In genomic region chr15:92326236-92326635, GRCh38 we compare ENCODE assay signal across 14 cellular contexts.
DNase-seq lines count a peak whose midpoint lies in the region; TF ChIP-seq lines count a peak whose summit lies in the region.
"Had no signal": no experiment of that assay in that cellular context is flagged by ENCODE, and none has a peak within 500 bp of the region (broad histone marks: within the 10 kb centered on the region; RNA-seq: fewer than 3 reads in every experiment).

No MANE protein-coding gene starts in this region.

- DNase-seq in BE2C, result peak; percentile 30
- peak; percentile 29 for DNase-seq in left ventricle myocardium inferior
- no peak for DNase-seq in neural progenitor cell (ENCODE audit: low spot score)
- no peak for DNase-seq in NCI-H510A treated with DMSO at 0.1 percent for 48 hours (lab: John Stamatoyannopoulos, UW)
- DNase-seq in tibial artery, result no peak
- no peak for DNase-seq in activated CD4-positive, alpha-beta T cell treated with anti-CD3 and anti-CD28 coated beads for 48 hours
- DNase-seq: Caco-2; CD8-positive, alpha-beta memory T cell; DND-41; GF-D8; HCEC 1CT; HFFc6 had no signal

- H3K27me3 Mint-ChIP-seq in neural progenitor cell (ENCODE audit: insufficient read depth, low read depth), result peaks cover 10% of the 10 kb centered on the region
- H3K27me3 Mint-ChIP-seq: B cell had no signal

- H3K4me2 ChIP-seq in BLaER1 treated with 17β-estradiol and CSF1 and Interleukin-3, amounts not matched to agents 10 nM and 100 nM, result peak overlapping the region in 7 of 11 experiments; percentile 3 to 54 (median 38); a peak in 10 of 22 replicates
- H3K4me2 ChIP-seq in neural progenitor cell, result peak overlapping the region; percentile 38

- H3F3A ChIP-seq in neural progenitor cell (ENCODE audit: low read depth), result peaks cover 16% of the 10 kb centered on the region

- no peak overlapping the region for H3K9ac ChIP-seq in BLaER1 treated with 17β-estradiol and CSF1 and Interleukin-3, amounts not matched to agents 10 nM and 100 nM
- H3K9ac ChIP-seq in neural progenitor cell, result no peak overlapping the region

- no peak overlapping the region for H3K27ac ChIP-seq in BLaER1 treated with 17β-estradiol and CSF1 and Interleukin-3, amounts not matched to agents 10 nM and 100 nM
- H3K27ac ChIP-seq in left ventricle myocardium inferior (replicated peaks) (no peak overlapping the region), neural progenitor cell (no peak overlapping the region), tibial artery (no peak overlapping the region)

- H3K36me3 ChIP-seq in BE2C, result no peaks in the 10 kb centered on the region
- no peaks in the 10 kb centered on the region for H3K36me3 ChIP-seq in BLaER1 treated with 17β-estradiol and CSF1 and Interleukin-3, amounts not matched to agents 10 nM and 100 nM
- H3K36me3 ChIP-seq in left ventricle myocardium inferior, result no peaks in the 10 kb centered on the region
- no peaks in the 10 kb centered on the region for H3K36me3 ChIP-seq in neural progenitor cell
- H3K36me3 ChIP-seq in tibial artery, result no peaks in the 10 kb centered on the region

- H3K36me3 Mint-ChIP-seq in neural progenitor cell, result no peaks in the 10 kb centered on the region
- H3K36me3 Mint-ChIP-seq: CD8-positive, alpha-beta memory T cell had no signal

- H4K20me1 ChIP-seq in BLaER1 treated with 17β-estradiol and CSF1 and Interleukin-3, amounts not matched to agents 10 nM and 100 nM, result no peaks in the 10 kb centered on the region
- H4K20me1 ChIP-seq in neural progenitor cell (ENCODE audit: low read depth), result no peaks in the 10 kb centered on the region

- intact Hi-C loops in left ventricle myocardium inferior (cut with micrococcal nuclease) (no loop called here), tibial artery (cut with DNase I; ENCODE audit: low total_unique reads) (loop anchor here (10.0 kb wide), 1 partner anchor 61 kb away; no protein-coding TSS in a partner anchor)

- H3K4me1 ChIP-seq in BE2C, result peaks cover 5% of the 10 kb centered on the region
- H3K4me1 ChIP-seq in BLaER1 treated with 17β-estradiol and CSF1 and Interleukin-3, amounts not matched to agents 10 nM and 100 nM, result peaks cover 0 to 9% (median 8%) of the 10 kb centered on the region in 10 experiments; a peak in 13 of 20 replicates
- H3K4me1 ChIP-seq in left ventricle myocardium inferior, result peaks cover 18% of the 10 kb centered on the region
- peaks cover 32% of the 10 kb centered on the region for H3K4me1 ChIP-seq in neural progenitor cell
- peaks cover 0 to 4% (median 0%) of the 10 kb centered on the region in 4 donors for H3K4me1 ChIP-seq in tibial artery
- H3K4me1 ChIP-seq: Caco-2 had no signal

- peaks cover 1% of the 10 kb centered on the region for H3K9me3 Mint-ChIP-seq in neural progenitor cell

- H2AFZ ChIP-seq in neural progenitor cell (replicated peaks), result no peak overlapping the region

- no peak overlapping the region for H3K4me3 Mint-ChIP-seq in neural progenitor cell
- H3K4me3 Mint-ChIP-seq: B cell, HFFc6 had no signal

- H3K79me2 ChIP-seq in neural progenitor cell (ENCODE audit: low read depth), result no peaks in the 10 kb centered on the region

- H3K27me3 ChIP-seq in BE2C, result no peaks in the 10 kb centered on the region
- no peaks in the 10 kb centered on the region for H3K27me3 ChIP-seq in BLaER1 treated with 17β-estradiol and CSF1 and Interleukin-3, amounts not matched to agents 10 nM and 100 nM
- H3K27me3 ChIP-seq in left ventricle myocardium inferior (ENCODE audit: low read depth), result no peaks in the 10 kb centered on the region
- H3K27me3 ChIP-seq in neural progenitor cell, result no peaks in the 10 kb centered on the region
- H3K27me3 ChIP-seq in tibial artery, result peaks cover 0 to 3% of the 10 kb centered on the region in 2 donors

- H3K27ac Mint-ChIP-seq in neural progenitor cell, result no peak overlapping the region
- H3K27ac Mint-ChIP-seq: B cell; CD8-positive, alpha-beta memory T cell; HFFc6 had no signal

- H3K4me1 Mint-ChIP-seq in neural progenitor cell, result peaks cover 29% of the 10 kb centered on the region
- H3K4me1 Mint-ChIP-seq: B cell; CD8-positive, alpha-beta memory T cell had no signal

- TF ChIP-seq CTCF in BE2C (IDR thresholded peaks at IDR 0.05; ENCODE audit: low read depth, low read length) (no peak), left ventricle myocardium inferior (IDR thresholded peaks at IDR 0.05; ENCODE audit: borderline replicate concordance) (no peak), neural progenitor cell (IDR thresholded peaks at IDR 0.05) (no peak), tibial artery (IDR thresholded peaks at IDR 0.05) (no peak)

- H3K4me3 ChIP-seq in BE2C (ENCODE audit: low read depth, low read length) (no peak overlapping the region), left ventricle myocardium inferior (no peak overlapping the region), neural progenitor cell (no peak overlapping the region), tibial artery (no peak overlapping the region)
- no peak overlapping the region for H3K4me3 ChIP-seq in BLaER1 treated with 17β-estradiol and CSF1 and Interleukin-3, amounts not matched to agents 10 nM and 100 nM

- H3K9me3 ChIP-seq in BE2C, result no peaks in the 10 kb centered on the region; the same call in 1 of the 2 replicates
- H3K9me3 ChIP-seq in BLaER1 treated with 17β-estradiol and CSF1 and Interleukin-3, amounts not matched to agents 10 nM and 100 nM (replicated peaks in 1 of 11), result no peaks in the 10 kb centered on the region; a peak in 2 of 22 replicates
- H3K9me3 ChIP-seq in left ventricle myocardium inferior (replicated peaks), result no peaks in the 10 kb centered on the region
- H3K9me3 ChIP-seq in neural progenitor cell (ENCODE audit: low read depth), result no peaks in the 10 kb centered on the region
- H3K9me3 ChIP-seq in tibial artery, result no peaks in the 10 kb centered on the region
- H3K9me3 ChIP-seq: Caco-2 had no signal

Comparison
In these comparisons a context has a peak if more than half of its experiments do, and no peak if none do; other contexts are left out.
1. DNase-seq: peak in BE2C (single experiment) and left ventricle myocardium inferior (single experiment); none in neural progenitor cell (single experiment), NCI-H510A treated with DMSO at 0.1 percent for 48 hours (single experiment), tibial artery (0 of 2) and activated CD4-positive, alpha-beta T cell treated with anti-CD3 and anti-CD28 coated beads for 48 hours (single experiment).